In genomic region chr19:40129425-40129824, GRCh38 we compare ENCODE assay signal across 7 cellular contexts.
"Had no signal": no experiment of that assay in that cellular context is flagged by ENCODE, and none has a peak within 500 bp of the region (broad histone marks: within the 10 kb centered on the region; RNA-seq: fewer than 3 reads in every experiment).

No MANE protein-coding gene starts in this region.

- DNase-seq: GDM1, GF-D8 had no signal

- FAIRE-seq: G401.6, GM12891, GM12892, GM18507, GM19239 had no signal
